Comparison of ENCODE assay signal across 8 cellular contexts in the genomic region with DNA sequence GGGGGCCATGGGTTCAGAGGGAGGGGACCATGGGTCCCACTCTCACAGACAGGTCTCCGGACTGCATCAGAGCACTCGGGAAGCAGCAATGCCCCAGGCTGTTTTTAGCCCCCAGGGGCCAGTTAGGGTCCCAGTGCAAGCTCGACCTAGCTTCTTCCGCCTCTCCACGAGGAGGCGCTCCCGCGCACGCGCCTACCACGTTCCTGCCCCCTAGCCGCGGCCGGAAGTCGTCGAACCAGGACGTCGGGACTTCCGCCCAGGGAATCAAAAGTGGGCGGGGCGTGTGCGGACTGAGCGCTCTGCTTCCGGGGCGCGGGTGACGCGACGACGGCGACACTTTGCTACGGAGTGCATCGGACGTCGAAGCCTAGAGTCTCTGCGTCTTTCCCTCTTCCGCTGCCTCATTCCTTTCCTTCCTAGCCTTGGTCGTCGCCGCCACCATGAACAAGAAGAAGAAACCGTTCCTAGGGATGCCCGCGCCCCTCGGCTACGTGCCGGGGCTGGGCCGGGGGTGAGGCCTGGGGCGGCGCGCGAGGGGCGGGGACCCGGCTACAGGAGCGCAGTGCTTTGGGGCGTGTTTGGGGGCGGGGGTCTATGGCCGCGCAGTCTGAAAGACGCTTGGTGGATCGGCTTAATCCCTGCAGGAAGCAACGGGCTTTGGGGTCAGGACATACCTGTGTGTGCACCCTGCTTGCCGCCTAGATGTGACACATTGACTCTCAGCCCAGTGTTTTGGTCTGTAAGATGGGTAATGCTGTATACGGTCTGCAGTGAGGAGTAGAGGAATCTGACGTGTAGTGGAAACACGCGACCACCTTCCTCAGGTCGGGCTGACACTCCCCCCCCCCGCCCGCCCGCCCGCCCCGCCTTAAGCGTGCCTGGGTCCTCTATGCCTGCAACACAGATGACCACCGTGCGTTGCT. TPM values are rescaled to one million over a fixed set of nuclear protein-coding genes. Genes with fewer than 3 reads are reported as not detected.
A peak's percentile ranks its signal among the peaks of the same experiment; 100 is the strongest.
DNase-seq lines count a peak whose midpoint lies in the region; ATAC-seq and TF ChIP-seq lines count a peak whose summit lies in the region.

A gene with protein sequence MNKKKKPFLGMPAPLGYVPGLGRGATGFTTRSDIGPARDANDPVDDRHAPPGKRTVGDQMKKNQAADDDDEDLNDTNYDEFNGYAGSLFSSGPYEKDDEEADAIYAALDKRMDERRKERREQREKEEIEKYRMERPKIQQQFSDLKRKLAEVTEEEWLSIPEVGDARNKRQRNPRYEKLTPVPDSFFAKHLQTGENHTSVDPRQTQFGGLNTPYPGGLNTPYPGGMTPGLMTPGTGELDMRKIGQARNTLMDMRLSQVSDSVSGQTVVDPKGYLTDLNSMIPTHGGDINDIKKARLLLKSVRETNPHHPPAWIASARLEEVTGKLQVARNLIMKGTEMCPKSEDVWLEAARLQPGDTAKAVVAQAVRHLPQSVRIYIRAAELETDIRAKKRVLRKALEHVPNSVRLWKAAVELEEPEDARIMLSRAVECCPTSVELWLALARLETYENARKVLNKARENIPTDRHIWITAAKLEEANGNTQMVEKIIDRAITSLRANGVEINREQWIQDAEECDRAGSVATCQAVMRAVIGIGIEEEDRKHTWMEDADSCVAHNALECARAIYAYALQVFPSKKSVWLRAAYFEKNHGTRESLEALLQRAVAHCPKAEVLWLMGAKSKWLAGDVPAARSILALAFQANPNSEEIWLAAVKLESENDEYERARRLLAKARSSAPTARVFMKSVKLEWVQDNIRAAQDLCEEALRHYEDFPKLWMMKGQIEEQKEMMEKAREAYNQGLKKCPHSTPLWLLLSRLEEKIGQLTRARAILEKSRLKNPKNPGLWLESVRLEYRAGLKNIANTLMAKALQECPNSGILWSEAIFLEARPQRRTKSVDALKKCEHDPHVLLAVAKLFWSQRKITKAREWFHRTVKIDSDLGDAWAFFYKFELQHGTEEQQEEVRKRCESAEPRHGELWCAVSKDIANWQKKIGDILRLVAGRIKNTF (plus strand): TSS at position 327 of the 923 bp plus-strand sequence. CDS start 114 bp downstream, at position 441.

- TF ChIP-seq POLR2A in lower leg skin (IDR thresholded peaks at IDR 0.05): peak in 1 of 2 donors; percentile 39

- peak within 1 kb of the TSS; percentile 84 for H3K4me3 Mint-ChIP-seq in activated CD4-positive, alpha-beta memory T cell treated with anti-CD3 and anti-CD28 coated beads for 36 hours

- no peaks in the 10 kb centered on the region for H3K9me3 Mint-ChIP-seq in activated CD4-positive, alpha-beta memory T cell treated with anti-CD3 and anti-CD28 coated beads for 36 hours

- H3K27me3 ChIP-seq in duodenal mucosa (ENCODE audit: control insufficient read depth in 1 of 2, insufficient read depth in 2 of 2, low read length in 2 of 2): no peaks in the 10 kb centered on the region

- no peaks in the 10 kb centered on the region for H3K27me3 Mint-ChIP-seq in activated CD4-positive, alpha-beta memory T cell treated with anti-CD3 and anti-CD28 coated beads for 36 hours

- peaks cover 10 to 30% of the 10 kb centered on the region in 2 donors for H3K36me3 ChIP-seq in duodenal mucosa (ENCODE audit: control insufficient read depth in 1 of 2, insufficient read depth in 2 of 2, low read length in 2 of 2)

- peak in 1 of 3 donors; percentile 60 for TF ChIP-seq CTCF in lower leg skin (IDR thresholded peaks at IDR 0.05)

- H3K27ac Mint-ChIP-seq in activated CD4-positive, alpha-beta memory T cell treated with anti-CD3 and anti-CD28 coated beads for 36 hours: peak within 1 kb of the TSS; percentile 96

- DNase-seq in CD1c-positive myeloid dendritic cell (ENCODE audit: extremely low spot score) (peak; percentile 99), NCI-H82 (lab: John Stamatoyannopoulos, UW) (peak; percentile 99), lower leg skin (ENCODE audit: low spot score in 2 of 2) (peak; percentile 93 to 98)
- peak; percentile 97 for DNase-seq in activated CD4-positive, alpha-beta memory T cell treated with anti-CD3 and anti-CD28 coated beads for 36 hours
- peak; percentile 92 to 95 for DNase-seq in stimulated activated CD4-positive, alpha-beta T cell treated with anti-CD3 and anti-CD28 coated beads, Interleukin-4, amount 100 ng/mL, for 48 hours (ENCODE audit: low read depth in 2 of 2)

- 0 to 1% methylated on average over 69 of the region's 75 CpGs for WGBS in lower leg skin, 2 donors

- POLR2A ChIA-PET in activated CD4-positive, alpha-beta memory T cell treated with anti-CD3 and anti-CD28 coated beads for 36 hours (lab: Charles Lee): interaction anchor here (0.5 to 2.3 kb wide), 11 partner anchors 25 to 356 kb away, joined by 3 to 15 read pairs (median 4); a partner anchor contains a TSS

- H3K27ac ChIP-seq in duodenal mucosa (ENCODE audit: low read depth, low read length): peak within 1 kb of the TSS; percentile 66

- intact Hi-C loops in activated CD4-positive, alpha-beta memory T cell treated with anti-CD3 and anti-CD28 coated beads for 36 hours (cut with micrococcal nuclease): loop anchor here (1.0 to 5.0 kb wide), 5 partner anchors 25 to 444 kb away; a partner anchor contains a TSS
- intact Hi-C loops in lower leg skin (cut with DNase I; ENCODE audit: low total_unique reads): no loop called here

- H3K4me3 ChIP-seq in duodenal mucosa (ENCODE audit: low read depth in 1 of 2, low read length in 2 of 2): peak within 1 kb of the TSS; percentile 95 to 99
- peak within 1 kb of the TSS; percentile 99 for H3K4me3 ChIP-seq in lower leg skin (ENCODE audit: low read depth, poor library complexity, severe bottlenecking)

- H3K4me1 Mint-ChIP-seq in activated CD4-positive, alpha-beta memory T cell treated with anti-CD3 and anti-CD28 coated beads for 36 hours (ENCODE audit: low read depth): peaks cover 60% of the 10 kb centered on the region

- peak; percentile 57 for ATAC-seq in GM19372 (IDR thresholded peaks at IDR 0.05; ENCODE audit: low read depth, unreplicated experiment)
- ATAC-seq in HG03571 (IDR thresholded peaks at IDR 0.05; ENCODE audit: unreplicated experiment): peak; percentile 41

- H3K4me1 ChIP-seq in duodenal mucosa (ENCODE audit: control insufficient read depth in 1 of 2, insufficient read depth in 2 of 2, low read length in 2 of 2): peaks cover 28 to 43% of the 10 kb centered on the region in 2 donors

- peak within 1 kb of the TSS; percentile 66 to 81 for H3K9ac ChIP-seq in duodenal mucosa (ENCODE audit: low read depth in 1 of 2, low read length in 2 of 2)

- peaks cover 38% of the 10 kb centered on the region for H3K36me3 Mint-ChIP-seq in activated CD4-positive, alpha-beta memory T cell treated with anti-CD3 and anti-CD28 coated beads for 36 hours

- H3K9me3 ChIP-seq in duodenal mucosa (ENCODE audit: control insufficient read depth in 1 of 2, low read length in 2 of 2): no peaks in the 10 kb centered on the region

- CTCF ChIA-PET in activated CD4-positive, alpha-beta memory T cell treated with anti-CD3 and anti-CD28 coated beads for 36 hours (lab: Charles Lee): interaction anchor here (0.6 to 3.8 kb wide), 24 partner anchors 9 to 459 kb away, joined by 3 to 59 read pairs (median 5); a partner anchor contains a TSS

RNA-seq across cellular contexts. Expression of the gene that starts here (rescaled TPM):
- 10 to 100 TPM; 62.3 to 63.1 TPM for total RNA-seq in activated CD4-positive, alpha-beta memory T cell treated with anti-CD3 and anti-CD28 coated beads for 36 hours
- total RNA-seq in lower leg skin: 10 to 100 TPM; 66.8 to 88.3 (median 79.1) TPM

Comparison
In these comparisons a context has a peak if more than half of its experiments do, and no peak if none do; other contexts are left out.
1. Peak in every context shown above with its lines: DNase-seq, ATAC-seq, H3K4me3 ChIP-seq and H3K27ac ChIP-seq.